Comparison of ENCODE assay signal across 24 cellular contexts in the genomic region with DNA sequence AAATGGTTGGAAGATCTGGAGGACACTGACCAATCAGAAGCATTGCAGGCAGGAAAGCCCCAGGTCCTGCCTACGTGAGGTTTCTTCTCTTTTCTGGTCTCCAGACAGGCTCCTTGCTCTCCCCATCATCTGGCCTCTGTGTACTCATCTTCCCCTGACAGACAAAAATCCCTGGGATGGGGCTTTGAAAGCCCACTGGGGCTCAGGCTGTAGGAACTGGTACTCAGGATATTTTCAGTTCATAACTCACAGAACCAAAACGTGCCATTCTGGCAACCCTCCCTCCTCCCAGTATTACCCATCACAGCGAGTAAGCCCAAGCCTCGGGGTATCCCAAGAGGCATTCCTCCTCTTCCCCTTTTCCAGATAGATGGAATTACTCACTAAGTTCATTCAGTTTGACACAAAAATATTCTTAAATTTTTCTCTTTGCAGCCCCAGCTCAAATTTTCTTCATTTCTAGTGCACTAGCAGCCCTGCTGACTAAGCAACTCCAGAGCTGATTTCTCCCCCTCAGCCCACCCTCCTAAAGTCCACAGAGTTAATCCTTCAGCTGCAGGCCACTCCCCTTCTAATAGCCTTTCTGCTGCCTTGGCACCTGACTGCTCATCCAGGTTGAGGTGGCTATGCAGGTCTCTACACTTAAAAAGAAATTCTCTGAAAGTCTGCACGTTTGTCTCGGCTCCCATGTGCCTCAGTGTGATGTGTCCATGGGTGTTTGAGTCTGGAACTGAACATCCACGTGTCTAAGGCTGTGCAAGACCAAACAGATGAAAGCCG.
DNase-seq lines count a peak whose midpoint lies in the region; ATAC-seq, FAIRE-seq and TF ChIP-seq lines count a peak whose summit lies in the region.
"Had no signal": no experiment of that assay in that cellular context is flagged by ENCODE, and none has a peak within 500 bp of the region (broad histone marks: within the 10 kb centered on the region; RNA-seq: fewer than 3 reads in every experiment).

No MANE protein-coding gene starts in this region.

- H3K23ac ChIP-seq in IMR-90 (ENCODE audit: low read depth, low read length): no peak overlapping the region

- BruUV-seq in IMR-90 (replicated peaks; lab: Mats Ljungman, UMichigan) (no TSS peak), K562 (replicated peaks; lab: Mats Ljungman, UMichigan) (no TSS peak)

- TF ChIP-seq CTCF in IMR-90 (conservative IDR thresholded peaks at IDR 0.05; ENCODE audit: low read depth, low read length): no peak
- TF ChIP-seq CTCF in K562 (IDR thresholded peaks at IDR 0.05 in 2 of 3, conservative IDR thresholded peaks at IDR 0.05 in 1 of 3; ENCODE audit: insufficient read depth in 2 of 3, low read depth in 1 of 3, low read length in 3 of 3): no peak
- TF ChIP-seq CTCF in neural cell (IDR thresholded peaks at IDR 0.05; ENCODE audit: poor library complexity, severe bottlenecking): no peak

- in situ Hi-C loops in IMR-90 (cut with MboI; ENCODE audit: low sequenced_read_pairs): no loop called here
- in situ Hi-C loops in K562 (cut with MboI): no loop called here

- H3K4ac ChIP-seq in IMR-90 (ENCODE audit: low read depth, low read length): no peak overlapping the region

- H4K20me1 ChIP-seq in IMR-90 (ENCODE audit: insufficient read depth, low read length): no peaks in the 10 kb centered on the region
- no peaks in the 10 kb centered on the region for H4K20me1 ChIP-seq in K562 (replicated peaks; ENCODE audit: control insufficient read depth, insufficient read depth, low read length)
- no peaks in the 10 kb centered on the region for H4K20me1 ChIP-seq in neural cell (ENCODE audit: insufficient read depth)
- H4K20me1 ChIP-seq: BLaER1 had no signal

- FAIRE-seq in K562 (lab: Jason Lieb, UNC): no peak
- FAIRE-seq: GM12892, HTR-8/SVneo had no signal

- H3K9me3 ChIP-seq in IMR-90 (ENCODE audit: control insufficient read depth, insufficient read depth, low read length) (peaks cover 11% of the 10 kb centered on the region; the same call in 1 of the 2 replicates), K562 (replicated peaks; ENCODE audit: control insufficient read depth, insufficient read depth, low read depth, low read length) (no peaks in the 10 kb centered on the region), neural cell (ENCODE audit: low read length) (no peaks in the 10 kb centered on the region)
- H3K9me3 ChIP-seq: BLaER1 had no signal

- H2AK5ac ChIP-seq in IMR-90 (ENCODE audit: low read depth, low read length): no peak overlapping the region

- TF ChIP-seq EP300 in K562 (IDR thresholded peaks at IDR 0.05; ENCODE audit: low read length) (no peak), neural cell (conservative IDR thresholded peaks at IDR 0.05; ENCODE audit: poor library complexity, severe bottlenecking) (no peak)

- H4K91ac ChIP-seq in IMR-90 (ENCODE audit: insufficient read depth, low read depth, low read length): no peak overlapping the region

- H2AFZ ChIP-seq in IMR-90 (replicated peaks; ENCODE audit: low read length, poor library complexity) (no peak overlapping the region), K562 (ENCODE audit: low read depth, low read length) (no peak overlapping the region), neural cell (ENCODE audit: low read depth, low read length) (no peak overlapping the region)

- no peak overlapping the region for H2BK5ac ChIP-seq in IMR-90 (ENCODE audit: low read depth, low read length, poor library complexity, severe bottlenecking)

- H3K4me1 ChIP-seq in IMR-90 (ENCODE audit: control insufficient read depth, insufficient read depth, low read length) (no peaks in the 10 kb centered on the region), K562 (replicated peaks in 1 of 2; ENCODE audit: control insufficient read depth in 2 of 2, insufficient read depth in 2 of 2, low read length in 2 of 2) (no peaks in the 10 kb centered on the region)

- intact Hi-C loops in IMR-90 (cut with micrococcal nuclease): no loop called here
- intact Hi-C loops in K562 (cut with micrococcal nuclease): loop anchor here (10.0 kb wide), 1 partner anchor 115 kb away; no protein-coding TSS in a partner anchor

- no peaks in the 10 kb centered on the region for H3K79me1 ChIP-seq in IMR-90 (ENCODE audit: low read depth in 1 of 2, low read length in 2 of 2)

- POLR2A ChIA-PET in IMR-90 (lab: Charles Lee; ENCODE audit: unreplicated experiment) (no interaction called here), K562 (lab: Yijun Ruan, JAX) (interaction anchor here (0.7 kb wide), 1 partner anchor 898 kb away, joined by 3 read pairs; no protein-coding TSS in a partner anchor)

- TF ChIP-seq POLR2A in IMR-90 (IDR thresholded peaks at IDR 0.05; ENCODE audit: low read depth, low read length) (no peak), K562 (conservative IDR thresholded peaks at IDR 0.05) (no peak)

- no peak overlapping the region for H2BK120ac ChIP-seq in IMR-90 (ENCODE audit: low read depth, low read length)

- no peak overlapping the region for H3K4me3 ChIP-seq in IMR-90 (ENCODE audit: insufficient read depth, low read depth, low read length)
- H3K4me3 ChIP-seq in K562: no peak overlapping the region
- H3K4me3 ChIP-seq in neural cell (ENCODE audit: low read length): no peak overlapping the region
- H3K4me3 ChIP-seq: BLaER1 had no signal

- no peak overlapping the region for H3K18ac ChIP-seq in IMR-90 (ENCODE audit: low read depth, low read length)

- H3K27me3 ChIP-seq in IMR-90 (ENCODE audit: control insufficient read depth, insufficient read depth, low read length) (no peaks in the 10 kb centered on the region), K562 (ENCODE audit: control insufficient read depth in 2 of 2, insufficient read depth in 2 of 2, low read length in 2 of 2) (no peaks in the 10 kb centered on the region), neural cell (ENCODE audit: insufficient read depth, low read depth, low read length) (no peaks in the 10 kb centered on the region)
- H3K27me3 ChIP-seq: BLaER1 had no signal

- CTCF ChIA-PET in IMR-90 (lab: Yijun Ruan, JAX) (no interaction called here), K562 (lab: Yijun Ruan, JAX; ENCODE audit: low intra/inter-chr PET ratio) (no interaction called here)

- no peak overlapping the region for H2BK15ac ChIP-seq in IMR-90 (ENCODE audit: low read depth, low read length)

- H2AK9ac ChIP-seq in IMR-90 (replicated peaks; ENCODE audit: low read depth, low read length, poor library complexity): peak overlapping the region; percentile 32

- H3K27ac ChIP-seq in IMR-90 (ENCODE audit: insufficient read depth, low read length) (no peak overlapping the region), K562 (ENCODE audit: extremely low read depth, low read depth, low read length) (no peak overlapping the region), neural cell (ENCODE audit: low read length) (peak overlapping the region; percentile 27)
- H3K27ac ChIP-seq: BLaER1, KMS-11 had no signal

- no peaks in the 10 kb centered on the region for H3K79me2 ChIP-seq in K562 (ENCODE audit: control insufficient read depth, insufficient read depth, low read length)
- no peaks in the 10 kb centered on the region for H3K79me2 ChIP-seq in neural cell (replicated peaks; ENCODE audit: insufficient read depth, low read length)

- no peak overlapping the region for H3K56ac ChIP-seq in IMR-90 (ENCODE audit: extremely low read depth, insufficient read depth, low read length)

- 67% methylated on average over 3 of the region's 8 CpGs; no CpG with 5 or more reads in 1 of the 2 experiments for WGBS in IMR-90 (ENCODE audit: extremely low coverage in 2 of 2, insufficient read length in 1 of 2), 2 experiments
- WGBS in K562 (ENCODE audit: insufficient coverage, low coverage, missing lambda C conversion rate): 0% methylated on average over 7 of the region's 8 CpGs

- H2BK20ac ChIP-seq in IMR-90 (ENCODE audit: low read depth, low read length): no peak overlapping the region

- H3K9me1 ChIP-seq in IMR-90 (ENCODE audit: insufficient read depth, low read length) (no peaks in the 10 kb centered on the region), K562 (ENCODE audit: control insufficient read depth, insufficient read depth, low read length) (no peaks in the 10 kb centered on the region)

- no peaks in the 10 kb centered on the region for H3K36me3 ChIP-seq in IMR-90 (ENCODE audit: control insufficient read depth, insufficient read depth, low read length)
- H3K36me3 ChIP-seq in K562 (ENCODE audit: control insufficient read depth, insufficient read depth, low read length): no peaks in the 10 kb centered on the region
- no peaks in the 10 kb centered on the region for H3K36me3 ChIP-seq in neural cell (ENCODE audit: insufficient read depth, low read length)
- H3K36me3 ChIP-seq: BLaER1 had no signal

- ATAC-seq in IMR-90 (ENCODE audit: low read depth): no peak
- ATAC-seq in K562: no peak
- ATAC-seq: T-cell had no signal

- H3K4me2 ChIP-seq in IMR-90 (ENCODE audit: low read depth, low read length) (no peak overlapping the region), K562 (ENCODE audit: insufficient read depth, low read length) (no peak overlapping the region), neural cell (ENCODE audit: low read length) (no peak overlapping the region)
- H3K4me2 ChIP-seq: KMS-11 had no signal

- no peaks in the 10 kb centered on the region for H3F3A ChIP-seq in neural cell (ENCODE audit: insufficient read depth, low read length, poor library complexity, severe bottlenecking)

- H3K9me2 ChIP-seq in neural cell (ENCODE audit: insufficient read depth, low read length): no peaks in the 10 kb centered on the region

- H3K9ac ChIP-seq in IMR-90 (ENCODE audit: low read depth, low read length) (no peak overlapping the region), K562 (ENCODE audit: insufficient read depth in 1 of 2, low read depth in 2 of 2, low read length in 2 of 2) (no peak overlapping the region), neural cell (ENCODE audit: low read length) (no peak overlapping the region)
- H3K9ac ChIP-seq: BLaER1, KMS-11 had no signal

- peak; percentile 2 for DNase-seq in NCI-H748 (lab: John Stamatoyannopoulos, UW; ENCODE audit: unreplicated experiment)
- DNase-seq in NCI-H748 treated with DMSO at 0.1 percent for 48 hours (lab: John Stamatoyannopoulos, UW): no peak
- no peak for DNase-seq in IMR-90
- DNase-seq in K562 (ENCODE audit: extremely low read depth in 1 of 4, low spot score in 3 of 4): no peak
- no peak for DNase-seq in midbrain (lab: John Stamatoyannopoulos, UW)
- no peak for DNase-seq in NCI-H1694 (lab: John Stamatoyannopoulos, UW)
- DNase-seq in NCI-H526 (lab: John Stamatoyannopoulos, UW): no peak
- DNase-seq: CD4-positive, CD25-positive, alpha-beta regulatory T cell; DMS153; DND-41; NCI-H1048; NCI-H1436; NCI-H187 treated with DMSO at 0.1 percent for 48 hours; NCI-H2107; NCI-H446 treated with DMSO at 0.1 percent for 48 hours; NCI-H526 treated with DMSO at 0.1 percent for 48 hours; Right ventricle myocardium superior; RPMI8226; T-cell had no signal

- dilution Hi-C loops in IMR-90 (cut with HindIII; ENCODE audit: low sequenced_read_pairs, unreplicated experiment): no loop called here

- TF ChIP-seq RAD21 in IMR-90 (IDR thresholded peaks at IDR 0.05; ENCODE audit: low read length): no peak
- no peak for TF ChIP-seq RAD21 in K562 (CRISPR knock-in tag; conservative IDR thresholded peaks at IDR 0.05 in 1 of 2, IDR thresholded peaks at IDR 0.05 in 1 of 2)
- TF ChIP-seq RAD21 in neural cell (conservative IDR thresholded peaks at IDR 0.05): no peak

- no peak overlapping the region for H4K5ac ChIP-seq in IMR-90 (ENCODE audit: low read depth, low read length)

- H3K14ac ChIP-seq in IMR-90 (replicated peaks; ENCODE audit: low read depth, low read length): no peak overlapping the region

- no peak overlapping the region for H4K8ac ChIP-seq in IMR-90 (ENCODE audit: low read depth in 2 of 2, low read length in 2 of 2)
